14 cellular contexts compared by ENCODE assay signal in genomic region chr5:40499514-40500273, GRCh38.
"Had no signal": no experiment of that assay in that cellular context is flagged by ENCODE, and none has a peak within 500 bp of the region (broad histone marks: within the 10 kb centered on the region; RNA-seq: fewer than 3 reads in every experiment).

No MANE protein-coding gene starts in this region.

- DNase-seq: activated CD4-positive, alpha-beta memory T cell treated with anti-CD3 and anti-CD28 coated beads, Interleukin-2, amount 10 ng/mL, durations not matched to agents 7 days and 5 days; activated CD4-positive, alpha-beta T cell treated with anti-CD3 and anti-CD28 coated beads for 1 hour; amniotic stem cell; dermis blood vessel endothelial cell; hippocampal formation; sigmoid colon; stimulated activated CD4-positive, alpha-beta T cell treated with anti-CD3 and anti-CD28 coated beads, Interleukin-2, amount 100 ng/mL, for 48 hours; stimulated activated naive CD8-positive, alpha-beta T cell treated with anti-CD3 and anti-CD28 coated beads, Interleukin-15, amount 100 ng/mL, for 72 hours; SW 1271; T-helper 9 cell had no signal

- H3K36me3 Mint-ChIP-seq: activated naive CD4-positive, alpha-beta T cell treated with anti-CD3 and anti-CD28 coated beads, Interleukin-2, amount 50 U/mL, for 24 hours; brain had no signal

- H3K9me3 ChIP-seq: sigmoid colon, thoracic aorta had no signal

- H3K27ac Mint-ChIP-seq: activated CD4-positive, alpha-beta memory T cell treated with anti-CD3 and anti-CD28 coated beads, Interleukin-2, amount 10 ng/mL, durations not matched to agents 7 days and 5 days; activated naive CD4-positive, alpha-beta T cell treated with anti-CD3 and anti-CD28 coated beads, Interleukin-2, amount 50 U/mL, for 24 hours; brain; nephron; stimulated activated naive CD8-positive, alpha-beta T cell treated with anti-CD3 and anti-CD28 coated beads, Interleukin-15, amount 100 ng/mL, for 72 hours had no signal

- H3K9me3 Mint-ChIP-seq: activated naive CD4-positive, alpha-beta T cell treated with anti-CD3 and anti-CD28 coated beads, Interleukin-2, amount 50 U/mL, for 24 hours; brain; nephron; stimulated activated naive CD8-positive, alpha-beta T cell treated with anti-CD3 and anti-CD28 coated beads, Interleukin-15, amount 100 ng/mL, for 72 hours had no signal

- H3K27me3 Mint-ChIP-seq: activated CD4-positive, alpha-beta memory T cell treated with anti-CD3 and anti-CD28 coated beads, Interleukin-2, amount 10 ng/mL, durations not matched to agents 7 days and 5 days; activated naive CD4-positive, alpha-beta T cell treated with anti-CD3 and anti-CD28 coated beads, Interleukin-2, amount 50 U/mL, for 24 hours; brain; stimulated activated naive CD8-positive, alpha-beta T cell treated with anti-CD3 and anti-CD28 coated beads, Interleukin-15, amount 100 ng/mL, for 72 hours had no signal

- H3K4me3 Mint-ChIP-seq: activated CD4-positive, alpha-beta memory T cell treated with anti-CD3 and anti-CD28 coated beads, Interleukin-2, amount 10 ng/mL, durations not matched to agents 7 days and 5 days; activated naive CD4-positive, alpha-beta T cell treated with anti-CD3 and anti-CD28 coated beads, Interleukin-2, amount 50 U/mL, for 24 hours; brain; nephron; stimulated activated naive CD8-positive, alpha-beta T cell treated with anti-CD3 and anti-CD28 coated beads, Interleukin-15, amount 100 ng/mL, for 72 hours had no signal

- H3K36me3 ChIP-seq: sigmoid colon, thoracic aorta had no signal

- H3K27ac ChIP-seq: sigmoid colon, thoracic aorta had no signal

- ATAC-seq: stimulated activated naive CD8-positive, alpha-beta T cell treated with anti-CD3 and anti-CD28 coated beads, Interleukin-15, amount 100 ng/mL, for 72 hours had no signal

- H3K4me1 ChIP-seq: sigmoid colon had no signal

- H3K27me3 ChIP-seq: sigmoid colon had no signal

- H3K4me3 ChIP-seq: sigmoid colon, thoracic aorta had no signal

- H3K4me1 Mint-ChIP-seq: brain, nephron had no signal
